8 cellular contexts compared by ENCODE assay signal in genomic region chr3:69080233-69080644, GRCh38. TPM values are rescaled to one million over a fixed set of nuclear protein-coding genes. Genes with fewer than 3 reads are reported as not detected.
A peak's percentile ranks its signal among the peaks of the same experiment; 100 is the strongest.
DNase-seq lines count a peak whose midpoint lies in the region; ATAC-seq and TF ChIP-seq lines count a peak whose summit lies in the region.

TSS of gene UBA3 (minus strand) at chr3:69080365. CDS start at chr3:69080353, 12 bp downstream.

- H3K4me3 ChIP-seq in GM12875 (ENCODE audit: low read depth, low read length), result peak within 1 kb of the TSS; percentile 83
- peak within 1 kb of the TSS; percentile 81 for H3K4me3 ChIP-seq in right atrium auricular region
- peak within 1 kb of the TSS; percentile 88 for H3K4me3 ChIP-seq in psoas muscle
- H3K4me3 ChIP-seq in urinary bladder (ENCODE audit: low read depth, low read length), result peak within 1 kb of the TSS; percentile 100

- DNase-seq in NCI-H146 treated with DMSO at 0.1 percent for 48 hours (lab: John Stamatoyannopoulos, UW; ENCODE audit: unreplicated experiment), result peak; percentile 63
- DNase-seq in T-helper 2 cell, result peak; percentile 79 to 95 (median 89)
- DNase-seq in amygdala (lab: John Stamatoyannopoulos, UW), result peak in 55 of 56 donors; percentile 36 to 94 (median 86)
- DNase-seq in right atrium auricular region (ENCODE audit: low spot score), result peak; percentile 84
- peak; percentile 93 to 94 for DNase-seq in psoas muscle

- ATAC-seq in HG02763 (IDR thresholded peaks at IDR 0.05; ENCODE audit: unreplicated experiment) (peak; percentile 42), psoas muscle (peak; percentile 71 to 81 (median 72))

- H3K9me3 ChIP-seq in right atrium auricular region (no peaks in the 10 kb centered on the region), psoas muscle (no peaks in the 10 kb centered on the region)

- H3K36me3 ChIP-seq in right atrium auricular region (no peaks in the 10 kb centered on the region), psoas muscle (ENCODE audit: insufficient read depth in 1 of 2, low read depth in 1 of 2) (peaks cover 0 to 23% of the 10 kb centered on the region in 2 donors), urinary bladder (ENCODE audit: insufficient read depth) (no peaks in the 10 kb centered on the region)

- H3K27ac ChIP-seq in right atrium auricular region (peak within 1 kb of the TSS; percentile 81 to 96), psoas muscle (peak within 1 kb of the TSS; percentile 98), urinary bladder (ENCODE audit: low read depth) (peak within 1 kb of the TSS; percentile 67)

- TF ChIP-seq CTCF in GM12875 (IDR thresholded peaks at IDR 0.05; ENCODE audit: borderline replicate concordance, insufficient read depth, low read depth, low read length) (no peak), right atrium auricular region (IDR thresholded peaks at IDR 0.05) (no peak), psoas muscle (IDR thresholded peaks at IDR 0.05) (no peak)

- 0 to 1% (median 1%) methylated on average over 23 to 33 of the region's 33 CpGs for WGBS in psoas muscle, 3 donors
- 1% methylated on average over 33 of the region's 33 CpGs for WGBS in urinary bladder

- peaks cover 0 to 54% of the 10 kb centered on the region in 2 donors for H3K4me1 ChIP-seq in right atrium auricular region
- peaks cover 53% of the 10 kb centered on the region for H3K4me1 ChIP-seq in psoas muscle
- no peaks in the 10 kb centered on the region for H3K4me1 ChIP-seq in urinary bladder (ENCODE audit: insufficient read depth)

- intact Hi-C loops in psoas muscle (cut with DNase I), result loop anchor here in 1 of 2 donors (5.0 kb wide), 1 partner anchor 37 kb away; no protein-coding TSS in a partner anchor

- no peaks in the 10 kb centered on the region for H3K27me3 ChIP-seq in right atrium auricular region
- no peaks in the 10 kb centered on the region for H3K27me3 ChIP-seq in psoas muscle (ENCODE audit: insufficient read depth in 3 of 3, low read length in 2 of 3)

RNA-seq across cellular contexts. Expression of gene UBA3, which starts in this region (rescaled TPM):
- 10 to 100 TPM; 39.9 to 63.5 TPM for total RNA-seq in right atrium auricular region
- total RNA-seq in psoas muscle, result 10 to 100 TPM; 32.7 to 44.6 (median 42.3) TPM
- 10 to 100 TPM; 20.5 to 59.3 (median 29.5) TPM for polyA plus RNA-seq in psoas muscle
- 100 TPM for total RNA-seq in urinary bladder
- 40.0 TPM for polyA plus RNA-seq in urinary bladder

Comparison
In these comparisons a context has a peak if more than half of its experiments do, and no peak if none do; other contexts are left out.
1. Peak in every context shown above with its lines: DNase-seq, ATAC-seq, H3K4me3 ChIP-seq and H3K27ac ChIP-seq.